8 cellular contexts compared by ENCODE assay signal in genomic region chr7:38932509-38933168, GRCh38. TPM values are rescaled to one million over a fixed set of nuclear protein-coding genes. Genes with fewer than 3 reads are reported as not detected.
A peak's percentile ranks its signal among the peaks of the same experiment; 100 is the strongest.
DNase-seq lines count a peak whose midpoint lies in the region; ATAC-seq and TF ChIP-seq lines count a peak whose summit lies in the region.

No MANE protein-coding gene starts in this region.

- TF ChIP-seq POLR2A in stomach (IDR thresholded peaks at IDR 0.05), result no peak

- intact Hi-C loops in dorsolateral prefrontal cortex (cut with DNase I) (loop anchor here (10.0 kb wide), 2 partner anchors 532 to 582 kb away; no protein-coding TSS in a partner anchor), stomach (cut with DNase I; ENCODE audit: low total_unique reads) (loop anchor here (5.0 kb wide), 1 partner anchor 535 kb away; no protein-coding TSS in a partner anchor)

- no peaks in the 10 kb centered on the region for H3K79me2 ChIP-seq in mesendoderm (ENCODE audit: control insufficient read depth, insufficient read depth, low read length)

- H3K9me3 ChIP-seq in stomach, result no peaks in the 10 kb centered on the region

- no peak overlapping the region for H3K9ac ChIP-seq in mesendoderm (ENCODE audit: low read length)

- TF ChIP-seq EP300 in stomach (IDR thresholded peaks at IDR 0.05), result no peak

- no peaks in the 10 kb centered on the region for H3K36me3 ChIP-seq in mesendoderm (ENCODE audit: control insufficient read depth, insufficient read depth, low read length)
- no peaks in the 10 kb centered on the region for H3K36me3 ChIP-seq in stomach

- no peak overlapping the region for H3K4ac ChIP-seq in mesendoderm (ENCODE audit: low read depth, low read length)

- no peak overlapping the region for H2BK120ac ChIP-seq in mesendoderm (ENCODE audit: low read depth, low read length)

- H3K56ac ChIP-seq in mesendoderm (ENCODE audit: low read length), result no peak overlapping the region

- H3K27ac ChIP-seq in 22Rv1 (no peak overlapping the region), VCaP (no peak overlapping the region), dorsolateral prefrontal cortex (peak overlapping the region in 6 of 59 donors; percentile 7 to 43 (median 24)), mesendoderm (ENCODE audit: low read depth, low read length) (no peak overlapping the region), stomach (no peak overlapping the region)

- H4K8ac ChIP-seq in mesendoderm (ENCODE audit: low read depth, low read length), result no peak overlapping the region

- no peak overlapping the region for H2BK5ac ChIP-seq in mesendoderm (ENCODE audit: low read length)

- H2AK5ac ChIP-seq in mesendoderm (ENCODE audit: low read length), result no peak overlapping the region

- H3K4me3 ChIP-seq in dorsolateral prefrontal cortex (peak overlapping the region in 11 of 59 donors; percentile 1 to 22 (median 15)), mesendoderm (ENCODE audit: low read length) (no peak overlapping the region), stomach (no peak overlapping the region)

- no peak overlapping the region for H3K4me2 ChIP-seq in mesendoderm (ENCODE audit: low read length)

- no peak overlapping the region for H3K23ac ChIP-seq in mesendoderm (ENCODE audit: low read length)

- peak; percentile 90 for ATAC-seq in HG02798 (IDR thresholded peaks at IDR 0.05; ENCODE audit: poor library complexity, unreplicated experiment)

- H3K4me1 ChIP-seq in mesendoderm (ENCODE audit: control insufficient read depth, low read depth, low read length) (no peaks in the 10 kb centered on the region), stomach (peaks cover 0 to 6% (median 0%) of the 10 kb centered on the region in 4 donors)

- H3K27me3 ChIP-seq in dorsolateral prefrontal cortex (no peaks in the 10 kb centered on the region), mesendoderm (ENCODE audit: insufficient read depth, low read length, poor library complexity) (no peaks in the 10 kb centered on the region), stomach (no peaks in the 10 kb centered on the region)

- H3K18ac ChIP-seq in mesendoderm (ENCODE audit: low read length), result no peak overlapping the region

- no peak overlapping the region for H4K5ac ChIP-seq in mesendoderm (ENCODE audit: low read length)

- TF ChIP-seq CTCF in 22Rv1 (IDR thresholded peaks at IDR 0.05), result peak; percentile 99
- TF ChIP-seq CTCF in GM12872 (IDR thresholded peaks at IDR 0.05; ENCODE audit: insufficient read depth, low read depth, low read length), result peak; percentile 86
- TF ChIP-seq CTCF in VCaP (conservative IDR thresholded peaks at IDR 0.05), result peak; percentile 96
- TF ChIP-seq CTCF in dorsolateral prefrontal cortex (IDR thresholded peaks at IDR 0.05 in 54 of 56, conservative IDR thresholded peaks at IDR 0.05 in 2 of 56; ENCODE audit: low read depth in 1 of 56, partially characterized antibody in 56 of 56), result peak; percentile 64 to 93 (median 86)
- peak in 5 of 7 experiments; percentile 65 to 77 (median 71) for TF ChIP-seq CTCF in stomach (IDR thresholded peaks at IDR 0.05)

- no peaks in the 10 kb centered on the region for H3K79me1 ChIP-seq in mesendoderm (ENCODE audit: low read length)

- H2BK15ac ChIP-seq in mesendoderm (replicated peaks; ENCODE audit: low read depth), result no peak overlapping the region

- no CpG with 5 or more reads among the region's 6 CpGs for WGBS in mesendoderm (ENCODE audit: extremely low coverage, insufficient coverage, low lambda C conversion rate)
- 30 to 34% (median 33%) methylated on average over 6 of the region's 6 CpGs for WGBS in stomach, 5 donors

- DNase-seq in NCI-H2081 treated with DMSO at 0.1 percent for 48 hours (lab: John Stamatoyannopoulos, UW) (peak; percentile 14), dorsolateral prefrontal cortex (peak in 9 of 10 donors; percentile 14 to 70 (median 56)), mesendoderm (peak; percentile 78), stomach (peak; percentile 64)

RNA-seq across cellular contexts. Expression of gene VPS41, which starts 23.6 kb away (rescaled TPM):
- total RNA-seq in dorsolateral prefrontal cortex (100 to 1,000 TPM in 118 of 120 experiments, 10 to 100 TPM in 2; 62.5 to 200 (median 150) TPM), stomach (100 to 1,000 TPM in 1 of 5 donors, 10 to 100 TPM in 4; 41.1 to 122 (median 53.1) TPM)
- polyA plus RNA-seq in mesendoderm (2013, experiment 1 of 2), result 13.2 TPM
- polyA plus RNA-seq in mesendoderm (2013, experiment 2 of 2), result 13.4 TPM
- polyA plus RNA-seq in stomach, result 10 to 100 TPM in 1 of 3 donors, 1 to 10 TPM in 2; 8.2 to 11.0 (median 9.1) TPM

RNA-seq across cellular contexts. Expression of gene POU6F2, which starts 45.1 kb away (rescaled TPM):
- 10 to 100 TPM in 115 of 120 experiments, 1 to 10 TPM in 5; 7.7 to 33.5 (median 18.8) TPM for total RNA-seq in dorsolateral prefrontal cortex
- polyA plus RNA-seq in mesendoderm (2013, experiment 1 of 2), result 0.95 TPM
- polyA plus RNA-seq in mesendoderm (2013, experiment 2 of 2), result 0.88 TPM
- total RNA-seq in stomach, result under 1 TPM in 1 of 5 donors, not detected in 4; 0.37 TPM
- polyA plus RNA-seq in stomach, result not detected

Comparison
In these comparisons a context has a peak if more than half of its experiments do, and no peak if none do; other contexts are left out.
1. DNase-seq: peak in every context shown above with its lines; median percentile 78 in mesendoderm; 64 in stomach; 56 in dorsolateral prefrontal cortex; 14 in NCI-H2081 treated with DMSO at 0.1 percent for 48 hours.
2. RNA of gene POU6F2, which starts 45.1 kb away (total RNA-seq): 7.7 to 33.5 TPM in dorsolateral prefrontal cortex; 0.37 TPM in stomach; every median in the first group is over 4 times any median in the second.
3. Peak in every context shown above with its lines, with median percentiles within 50 percentile points of each other: CTCF ChIP-seq.